Comparison of ENCODE assay signal across 8 cellular contexts in genomic region chr7:140326116-140326928, GRCh38.
A peak's percentile ranks its signal among the peaks of the same experiment; 100 is the strongest.
DNase-seq lines count a peak whose midpoint lies in the region; ATAC-seq, FAIRE-seq and TF ChIP-seq lines count a peak whose summit lies in the region.

No MANE protein-coding gene starts in this region.

- no peak overlapping the region for H3K56ac ChIP-seq in mesendoderm (ENCODE audit: low read length)

- CTCF ChIA-PET in A549 (lab: Yijun Ruan, JAX): interaction anchor here (0.6 to 5.2 kb wide), 62 partner anchors 9 to 719 kb away, joined by 3 to 55 read pairs (median 4); partner anchors contain the start of gene KDM7A
- CTCF ChIA-PET in activated CD8-positive, alpha-beta T cell treated with anti-CD3 and anti-CD28 coated beads, Interleukin-2, amount 10 ng/mL, durations not matched to agents 7 days and 5 days (lab: Charles Lee): interaction anchor here (0.7 to 1.5 kb wide), 9 partner anchors 11 to 339 kb away, joined by 3 to 7 read pairs (median 3); no protein-coding TSS in a partner anchor

- no peaks in the 10 kb centered on the region for H3K4me1 Mint-ChIP-seq in activated CD8-positive, alpha-beta T cell treated with anti-CD3 and anti-CD28 coated beads, Interleukin-2, amount 10 ng/mL, durations not matched to agents 7 days and 5 days (ENCODE audit: low read depth)

- 24% methylated on average over 15 of the region's 16 CpGs for WGBS in A549 (ENCODE audit: missing lambda C conversion rate)
- no CpG with 5 or more reads among the region's 16 CpGs for WGBS in mesendoderm (ENCODE audit: extremely low coverage, insufficient coverage, low lambda C conversion rate)

- H2AK5ac ChIP-seq in mesendoderm (ENCODE audit: low read length): no peak overlapping the region

- peak; percentile 90 for TF ChIP-seq CTCF in A549 (IDR thresholded peaks at IDR 0.05)
- peak; percentile 49; the same call in 1 of the 2 replicates for TF ChIP-seq CTCF in GM12875 (IDR thresholded peaks at IDR 0.05; ENCODE audit: borderline replicate concordance, insufficient read depth, low read depth, low read length)

- ATAC-seq in A549 (peak; percentile 95), HG03039 (IDR thresholded peaks at IDR 0.05; ENCODE audit: unreplicated experiment) (no peak)
- peak; percentile 75 for ATAC-seq in activated CD8-positive, alpha-beta T cell treated with anti-CD3 and anti-CD28 coated beads, Interleukin-2, amount 10 ng/mL, durations not matched to agents 7 days and 5 days

- no peaks in the 10 kb centered on the region for H3K9me3 Mint-ChIP-seq in activated CD8-positive, alpha-beta T cell treated with anti-CD3 and anti-CD28 coated beads, Interleukin-2, amount 10 ng/mL, durations not matched to agents 7 days and 5 days (ENCODE audit: insufficient read depth)

- H3K79me2 ChIP-seq in mesendoderm (ENCODE audit: control insufficient read depth, insufficient read depth, low read length): no peaks in the 10 kb centered on the region

- H3K4me1 ChIP-seq in A549: no peaks in the 10 kb centered on the region
- H3K4me1 ChIP-seq in endocrine pancreas (ENCODE audit: control insufficient read depth, insufficient read depth, low read length): no peaks in the 10 kb centered on the region
- H3K4me1 ChIP-seq in mesendoderm (ENCODE audit: control insufficient read depth, low read depth, low read length): peaks cover 4% of the 10 kb centered on the region

- H3K9me3 ChIP-seq in A549 (no peaks in the 10 kb centered on the region), endocrine pancreas (ENCODE audit: control insufficient read depth, low read length) (no peaks in the 10 kb centered on the region)

- H2BK120ac ChIP-seq in mesendoderm (ENCODE audit: low read depth, low read length): no peak overlapping the region

- no peak for TF ChIP-seq POLR2A in A549 (IDR thresholded peaks at IDR 0.05; ENCODE audit: low read length)

- H2BK5ac ChIP-seq in mesendoderm (ENCODE audit: low read length): no peak overlapping the region

- H3K36me3 ChIP-seq in endocrine pancreas (ENCODE audit: control insufficient read depth, insufficient read depth, low read length) (no peaks in the 10 kb centered on the region), mesendoderm (ENCODE audit: control insufficient read depth, insufficient read depth, low read length) (no peaks in the 10 kb centered on the region)

- H3K27me3 ChIP-seq in endocrine pancreas (ENCODE audit: control insufficient read depth, insufficient read depth, low read length) (no peaks in the 10 kb centered on the region), mesendoderm (ENCODE audit: insufficient read depth, low read length, poor library complexity) (no peaks in the 10 kb centered on the region)

- DNase-seq in A549 (ENCODE audit: low read depth in 1 of 2, low spot score in 1 of 2) (peak; percentile 67 to 79), NCI-H345 (lab: John Stamatoyannopoulos, UW) (peak; percentile 65), mesendoderm (peak; percentile 72)
- peak; percentile 68 for DNase-seq in activated CD8-positive, alpha-beta T cell treated with anti-CD3 and anti-CD28 coated beads, Interleukin-2, amount 10 ng/mL, durations not matched to agents 7 days and 5 days
- peak; percentile 59 for DNase-seq in stimulated activated CD8-positive, alpha-beta memory T cell treated with anti-CD3 and anti-CD28 coated beads, Interleukin-4, amount 100 ng/mL, for 48 hours

- H3K23ac ChIP-seq in mesendoderm (ENCODE audit: low read length): no peak overlapping the region

- H3K4me3 ChIP-seq in A549 (no peak overlapping the region), GM12875 (ENCODE audit: low read depth, low read length) (no peak overlapping the region), endocrine pancreas (ENCODE audit: control insufficient read depth, insufficient read depth, low read length) (peak overlapping the region; percentile 47), mesendoderm (ENCODE audit: low read length) (no peak overlapping the region)

- H2BK15ac ChIP-seq in mesendoderm (replicated peaks; ENCODE audit: low read depth): no peak overlapping the region

- TF ChIP-seq EP300 in A549 (IDR thresholded peaks at IDR 0.05): no peak

- H3K27ac Mint-ChIP-seq in activated CD8-positive, alpha-beta T cell treated with anti-CD3 and anti-CD28 coated beads, Interleukin-2, amount 10 ng/mL, durations not matched to agents 7 days and 5 days: peak overlapping the region; percentile 17

- TF ChIP-seq RAD21 in A549 (conservative IDR thresholded peaks at IDR 0.05 in 1 of 2, IDR thresholded peaks at IDR 0.05 in 1 of 2): peak; percentile 95 to 96

- H3K9ac ChIP-seq in endocrine pancreas (ENCODE audit: control insufficient read depth, insufficient read depth, low read length) (peak overlapping the region; percentile 38), mesendoderm (ENCODE audit: low read length) (no peak overlapping the region)

- H3K4me2 ChIP-seq in A549: peak overlapping the region; percentile 71
- H3K4me2 ChIP-seq in mesendoderm (ENCODE audit: low read length): no peak overlapping the region

- no peak overlapping the region for H4K8ac ChIP-seq in mesendoderm (ENCODE audit: low read depth, low read length)

- no peak overlapping the region for H3K4ac ChIP-seq in mesendoderm (ENCODE audit: low read depth, low read length)

- H3K18ac ChIP-seq in mesendoderm (ENCODE audit: low read length): no peak overlapping the region

- H3K27me3 Mint-ChIP-seq in activated CD8-positive, alpha-beta T cell treated with anti-CD3 and anti-CD28 coated beads, Interleukin-2, amount 10 ng/mL, durations not matched to agents 7 days and 5 days (ENCODE audit: low read depth): no peaks in the 10 kb centered on the region

- H3K36me3 Mint-ChIP-seq in activated CD8-positive, alpha-beta T cell treated with anti-CD3 and anti-CD28 coated beads, Interleukin-2, amount 10 ng/mL, durations not matched to agents 7 days and 5 days (ENCODE audit: low read depth): no peaks in the 10 kb centered on the region

- H3K4me3 Mint-ChIP-seq in activated CD8-positive, alpha-beta T cell treated with anti-CD3 and anti-CD28 coated beads, Interleukin-2, amount 10 ng/mL, durations not matched to agents 7 days and 5 days: no peak overlapping the region

- H3K79me1 ChIP-seq in mesendoderm (ENCODE audit: low read length): no peaks in the 10 kb centered on the region

- H3K27ac ChIP-seq in A549 (0 out of 6 replicates have a peak overlapping the region, but pooled peaks of 1 of the 2 experiments have one; percentile 52), mesendoderm (ENCODE audit: low read depth, low read length) (no peak overlapping the region)

- FAIRE-seq in A549 (lab: Jason Lieb, UNC): no peak

- no peak overlapping the region for H4K5ac ChIP-seq in mesendoderm (ENCODE audit: low read length)

- POLR2A ChIA-PET in A549 (lab: Yijun Ruan, JAX): interaction anchor here (1.2 to 1.5 kb wide), 3 partner anchors 149 to 152 kb away, joined by 3 to 4 read pairs (median 3); no protein-coding TSS in a partner anchor
- POLR2A ChIA-PET in activated CD8-positive, alpha-beta T cell treated with anti-CD3 and anti-CD28 coated beads, Interleukin-2, amount 10 ng/mL, durations not matched to agents 7 days and 5 days (lab: Charles Lee): interaction anchor here (0.6 kb wide), 1 partner anchor 16 kb away, joined by 4 read pairs; no protein-coding TSS in a partner anchor

TF ChIP-seq in A549, 52 proteins besides CTCF, POLR2A, EP300 and RAD21:
- TF ChIP-seq RFX5 (IDR thresholded peaks at IDR 0.05) (no peak), SMC3 (IDR thresholded peaks at IDR 0.05) (peak; percentile 93), MAFK (IDR thresholded peaks at IDR 0.05; ENCODE audit: partially characterized antibody) (peak; percentile 82), ESRRA (IDR thresholded peaks at IDR 0.05; ENCODE audit: borderline replicate concordance, low read length) (no peak)
- TF ChIP-seq, protein P1, sequence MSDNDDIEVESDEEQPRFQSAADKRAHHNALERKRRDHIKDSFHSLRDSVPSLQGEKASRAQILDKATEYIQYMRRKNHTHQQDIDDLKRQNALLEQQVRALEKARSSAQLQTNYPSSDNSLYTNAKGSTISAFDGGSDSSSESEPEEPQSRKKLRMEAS (IDR thresholded peaks at IDR 0.05): peak; percentile 26; the same call in 1 of the 2 replicates
TF ChIP-seq in A549: peak in this region for 3.
